In the genomic region with DNA sequence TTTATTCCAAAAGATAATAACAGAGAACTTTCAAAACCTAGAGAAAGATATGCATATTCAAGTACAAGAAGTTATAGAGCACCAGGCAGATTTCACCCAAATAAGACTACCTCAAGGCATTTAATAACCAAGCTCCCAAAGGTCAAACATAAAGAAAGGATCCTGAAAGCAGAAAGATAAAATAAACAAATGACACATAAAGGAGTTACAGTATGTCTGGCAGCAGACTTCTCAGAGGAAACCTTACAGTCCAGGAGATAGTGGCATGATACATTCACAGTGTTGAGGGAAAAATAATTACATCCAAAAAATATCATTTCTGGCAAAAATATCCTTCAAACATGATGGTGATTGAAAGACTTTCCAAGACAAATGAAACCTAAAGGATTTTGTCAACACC, we compare ENCODE assay signal across 24 cellular contexts.
"Had no signal": no experiment of that assay in that cellular context is flagged by ENCODE, and none has a peak within 500 bp of the region (broad histone marks: within the 10 kb centered on the region; RNA-seq: fewer than 3 reads in every experiment).

No MANE protein-coding gene starts in this region.

- FAIRE-seq: keratinocyte, small intestine, urothelium cell line had no signal

- H3K4me3 Mint-ChIP-seq: endodermal cell; memory B cell; natural killer cell; stimulated activated naive B cell treated with anti-CD40 and anti-IgM and Interleukin-4, amounts not matched to agents 10 μg/mL and 1 μg/mL and 100 μg/mL, for 72 hours; stimulated activated naive CD8-positive, alpha-beta T cell treated with anti-CD3 and anti-CD28 coated beads, Interleukin-15, Interleukin-2, amounts not matched to agents 100 ng/mL and 50 ng/mL, for 24 hours had no signal

- H3K9me3 ChIP-seq: gastrocnemius medialis, right lobe of liver, thoracic aorta, upper lobe of left lung had no signal

- H3K27ac ChIP-seq: dorsolateral prefrontal cortex, gastrocnemius medialis, parathyroid adenoma, right lobe of liver, thoracic aorta, tibial nerve, upper lobe of left lung had no signal

- H3K27me3 ChIP-seq: dorsolateral prefrontal cortex, gastrocnemius medialis, right lobe of liver, tibial nerve, upper lobe of left lung had no signal

- ATAC-seq: esophagus mucosa; gastrocnemius medialis; left lobe of liver; natural killer cell; right lobe of liver; stimulated activated naive B cell treated with anti-CD40 and anti-IgM and Interleukin-4, amounts not matched to agents 10 μg/mL and 1 μg/mL and 100 μg/mL, for 72 hours had no signal

- H3K27ac Mint-ChIP-seq: endodermal cell; memory B cell; natural killer cell; progenitor cell of endocrine pancreas; stimulated activated naive B cell treated with anti-CD40 and anti-IgM and Interleukin-4, amounts not matched to agents 10 μg/mL and 1 μg/mL and 100 μg/mL, for 72 hours; stimulated activated naive CD8-positive, alpha-beta T cell treated with anti-CD3 and anti-CD28 coated beads, Interleukin-15, Interleukin-2, amounts not matched to agents 100 ng/mL and 50 ng/mL, for 24 hours had no signal

- H3K4me1 ChIP-seq: gastrocnemius medialis, parathyroid adenoma, right lobe of liver, tibial nerve, upper lobe of left lung had no signal

- H3K36me3 Mint-ChIP-seq: memory B cell; natural killer cell; stimulated activated naive B cell treated with anti-CD40 and anti-IgM and Interleukin-4, amounts not matched to agents 10 μg/mL and 1 μg/mL and 100 μg/mL, for 72 hours had no signal

- H3K36me3 ChIP-seq: gastrocnemius medialis, right lobe of liver, thoracic aorta, tibial nerve, upper lobe of left lung had no signal

- H3K79me2 ChIP-seq: parathyroid adenoma had no signal

- H3K9ac ChIP-seq: parathyroid adenoma had no signal

- DNase-seq: dorsolateral prefrontal cortex; effector CD4-positive, alpha-beta T cell; endodermal cell; gastrocnemius medialis; head of caudate nucleus; natural killer cell; occipital lobe; right lobe of liver; small intestine; stimulated activated CD4-positive, alpha-beta T cell treated with anti-CD3 and anti-CD28 coated beads, Interleukin-15, amount 100 ng/mL, for 24 hours; stimulated activated CD4-positive, alpha-beta T cell treated with anti-CD3 and anti-CD28 coated beads, Interleukin-2, amount 100 ng/mL, for 48 hours; stimulated activated naive B cell treated with anti-CD40 and anti-IgM and Interleukin-4, amounts not matched to agents 10 μg/mL and 1 μg/mL and 100 μg/mL, for 72 hours; upper lobe of left lung had no signal

- H3K4me3 ChIP-seq: dorsolateral prefrontal cortex, gastrocnemius medialis, lung, right lobe of liver, thoracic aorta, tibial nerve, upper lobe of left lung had no signal

- H3K4me1 Mint-ChIP-seq: memory B cell; natural killer cell; stimulated activated naive B cell treated with anti-CD40 and anti-IgM and Interleukin-4, amounts not matched to agents 10 μg/mL and 1 μg/mL and 100 μg/mL, for 72 hours had no signal

- H3K27me3 Mint-ChIP-seq: memory B cell; progenitor cell of endocrine pancreas; stimulated activated naive B cell treated with anti-CD40 and anti-IgM and Interleukin-4, amounts not matched to agents 10 μg/mL and 1 μg/mL and 100 μg/mL, for 72 hours; stimulated activated naive CD8-positive, alpha-beta T cell treated with anti-CD3 and anti-CD28 coated beads, Interleukin-15, Interleukin-2, amounts not matched to agents 100 ng/mL and 50 ng/mL, for 24 hours had no signal

- H2AFZ ChIP-seq: parathyroid adenoma had no signal
